In genomic region chr14:68955164-68955921, GRCh38 we compare ENCODE assay signal across 10 cellular contexts. TPM values are rescaled to one million over a fixed set of nuclear protein-coding genes. Genes with fewer than 3 reads are reported as not detected.
A peak's percentile ranks its signal among the peaks of the same experiment; 100 is the strongest.
DNase-seq lines count a peak whose midpoint lies in the region; ATAC-seq and TF ChIP-seq lines count a peak whose summit lies in the region.
"Had no signal": no experiment of that assay in that cellular context is flagged by ENCODE, and none has a peak within 500 bp of the region (broad histone marks: within the 10 kb centered on the region; RNA-seq: fewer than 3 reads in every experiment).

No MANE protein-coding gene starts in this region.

- DNase-seq in NCI-H748 (lab: John Stamatoyannopoulos, UW; ENCODE audit: unreplicated experiment) (peak; percentile 10), NCI-H748 treated with DMSO at 0.1 percent for 48 hours (lab: John Stamatoyannopoulos, UW) (no peak), brain microvascular endothelial cell (no peak), right lobe of liver (peak in 1 of 3 donors; percentile 72), suprapubic skin (ENCODE audit: low spot score in 2 of 2) (peak in 1 of 2 donors; percentile 82), anterior cingulate cortex (lab: John Stamatoyannopoulos, UW) (no peak)
- no peak for DNase-seq in stimulated activated CD4-positive, alpha-beta T cell treated with anti-CD3 and anti-CD28 coated beads, Interleukin-4, amount 100 ng/mL, for 4 hours
- DNase-seq in stimulated activated CD4-positive, alpha-beta T cell treated with anti-CD3 and anti-CD28 coated beads, Interleukin-4, amount 100 ng/mL, for 1 hour = no peak
- DNase-seq: stimulated activated naive CD4-positive, alpha-beta T cell had no signal

- no peak overlapping the region for H3K4me3 ChIP-seq in brain microvascular endothelial cell (ENCODE audit: low read depth, low read length)
- peak overlapping the region in 1 of 3 donors; percentile 0 for H3K4me3 ChIP-seq in right lobe of liver
- H3K4me3 ChIP-seq in suprapubic skin = no peak overlapping the region

- H3K27ac ChIP-seq in brain microvascular endothelial cell = peak overlapping the region; percentile 72
- H3K27ac ChIP-seq in right lobe of liver = peak overlapping the region; percentile 11 to 64 (median 33)
- H3K27ac ChIP-seq in suprapubic skin = peak overlapping the region; percentile 64
- H3K27ac ChIP-seq: 22Rv1 had no signal

- WGBS in right lobe of liver (ENCODE audit: insufficient coverage, low coverage, low lambda C conversion rate, missing lambda C conversion rate) = 19% methylated on average over 9 of the region's 11 CpGs
- 67% methylated on average over 11 of the region's 11 CpGs for WGBS in suprapubic skin

- H3K27me3 ChIP-seq in brain microvascular endothelial cell (replicated peaks) (no peaks in the 10 kb centered on the region), right lobe of liver (no peaks in the 10 kb centered on the region), suprapubic skin (no peaks in the 10 kb centered on the region)

- H3K4me1 ChIP-seq in right lobe of liver = peaks cover 0 to 53% (median 23%) of the 10 kb centered on the region in 4 donors
- peaks cover 93% of the 10 kb centered on the region for H3K4me1 ChIP-seq in suprapubic skin

- H3K36me3 ChIP-seq in brain microvascular endothelial cell (replicated peaks) (peaks cover 41% of the 10 kb centered on the region), right lobe of liver (no peaks in the 10 kb centered on the region), suprapubic skin (no peaks in the 10 kb centered on the region)

- peak; percentile 64 to 78 (median 70) for ATAC-seq in right lobe of liver

- no peak for TF ChIP-seq POLR2A in right lobe of liver (IDR thresholded peaks at IDR 0.05)
- TF ChIP-seq POLR2A in suprapubic skin (IDR thresholded peaks at IDR 0.05) = no peak

- intact Hi-C loops in right lobe of liver (cut with DNase I) = no loop called here

- H3K9me3 ChIP-seq in right lobe of liver (no peaks in the 10 kb centered on the region), suprapubic skin (no peaks in the 10 kb centered on the region)

- in situ Hi-C loops in brain microvascular endothelial cell (cut with HindIII; ENCODE audit: low pct_ligation_motif_present, low sequenced_read_pairs) = no loop called here

- TF ChIP-seq CTCF in brain microvascular endothelial cell (IDR thresholded peaks at IDR 0.05; ENCODE audit: low read depth, low read length, missing control alignments) = no peak
- TF ChIP-seq CTCF in right lobe of liver (IDR thresholded peaks at IDR 0.05) = no peak
- no peak for TF ChIP-seq CTCF in suprapubic skin (IDR thresholded peaks at IDR 0.05)

- no peak for TF ChIP-seq EP300 in suprapubic skin (IDR thresholded peaks at IDR 0.05)

RNA-seq across cellular contexts. Expression of gene ACTN1, which starts 23.8 kb away (rescaled TPM):
- total RNA-seq in right lobe of liver (100 to 1,000 TPM in 3 of 6 experiments, 10 to 100 TPM in 3; 53.1 to 145 (median 100) TPM), suprapubic skin (100 to 1,000 TPM in 2 of 4 donors, 10 to 100 TPM in 2; 76.8 to 117 (median 94.0) TPM)
